ENCODE assay signal across 1 cellular context in the genomic region with DNA sequence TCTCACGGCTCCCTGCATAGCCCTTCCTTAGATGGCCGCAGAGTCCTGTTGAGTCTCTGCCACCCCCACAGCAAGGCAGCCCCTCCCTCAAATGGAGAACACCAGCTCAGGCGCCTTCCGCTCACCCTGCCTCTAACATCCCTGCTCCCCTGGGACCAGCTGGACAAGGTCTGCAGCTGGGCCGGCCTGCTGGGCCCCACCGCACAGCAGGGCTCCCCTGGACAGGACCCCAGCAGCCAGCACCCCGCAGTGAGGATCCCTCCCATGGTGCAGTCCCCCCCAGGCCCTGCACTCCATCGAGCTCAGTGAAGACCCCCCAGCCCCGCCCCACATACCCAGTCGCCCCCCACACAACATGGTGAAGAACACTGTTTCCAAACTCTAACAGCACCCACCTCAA.
TF ChIP-seq lines count a peak whose summit lies in the region.

No MANE protein-coding gene starts in this region.

TF ChIP-seq in H1, 55 proteins besides CTCF, POLR2A, EP300 and RAD21:
- TF ChIP-seq RXRA (IDR thresholded peaks at IDR 0.05; ENCODE audit: insufficient read depth, low read depth, low read length): no peak
- TF ChIP-seq GABPA (IDR thresholded peaks at IDR 0.05; ENCODE audit: borderline replicate concordance, insufficient read depth, low read length): no peak
- TF ChIP-seq NRF1 (IDR thresholded peaks at IDR 0.05; ENCODE audit: low read depth, low read length): no peak
